8 cellular contexts compared by ENCODE assay signal in genomic region chr1:8817413-8818324, GRCh38. TPM values are rescaled to one million over a fixed set of nuclear protein-coding genes. Genes with fewer than 3 reads are reported as not detected.
DNase-seq lines count a peak whose midpoint lies in the region; ATAC-seq and TF ChIP-seq lines count a peak whose summit lies in the region.

Gene RERE (minus strand): TSS chr1:8817640.

- H3K9ac ChIP-seq in SK-N-SH, result peak within 1 kb of the TSS; percentile 98

- H4K20me1 ChIP-seq in SK-N-SH (ENCODE audit: insufficient read depth), result no peaks in the 10 kb centered on the region; the same call in 1 of the 2 replicates

- ATAC-seq in omental fat pad (ENCODE audit: low FRiP score), result peak; percentile 95

- peak within 1 kb of the TSS; percentile 96 for H3K4me3 ChIP-seq in GM06990 (replicated peaks; ENCODE audit: low read depth, low read length)
- H3K4me3 ChIP-seq in HFF-Myc (replicated peaks; ENCODE audit: low read depth, low read length), result peak within 1 kb of the TSS; percentile 88
- H3K4me3 ChIP-seq in SK-N-SH (ENCODE audit: low read depth in 2 of 2, low read length in 1 of 2), result peak within 1 kb of the TSS; percentile 82 to 90

- H3K9me2 ChIP-seq in SK-N-SH, result no peaks in the 10 kb centered on the region

- peaks cover 42% of the 10 kb centered on the region for H3K27me3 Mint-ChIP-seq in activated naive CD4-positive, alpha-beta T cell treated with anti-CD3 and anti-CD28 coated beads, Interleukin-2, amount 10 ng/mL, durations not matched to agents 7 days and 5 days

- peaks cover 2% of the 10 kb centered on the region for H3K36me3 Mint-ChIP-seq in activated naive CD4-positive, alpha-beta T cell treated with anti-CD3 and anti-CD28 coated beads, Interleukin-2, amount 10 ng/mL, durations not matched to agents 7 days and 5 days

- TF ChIP-seq EP300 in SK-N-SH (IDR thresholded peaks at IDR 0.05; ENCODE audit: borderline replicate concordance in 1 of 2, low read depth in 1 of 2, low read length in 1 of 2), result no peak

- H3K27ac ChIP-seq in SK-N-SH (ENCODE audit: low read depth in 2 of 2, low read length in 1 of 2) (peak within 1 kb of the TSS; percentile 88 to 95), temporal lobe (ENCODE audit: low read depth, low read length) (peak within 1 kb of the TSS; percentile 92)

- peaks cover 26% of the 10 kb centered on the region for H3F3A ChIP-seq in SK-N-SH (replicated peaks; ENCODE audit: insufficient read depth)

- under 1% methylated on average over 48 of the region's 82 CpGs for WGBS in SK-N-SH (ENCODE audit: low lambda C conversion rate)

- peaks cover 17 to 23% of the 10 kb centered on the region in 2 experiments; a peak in 3 of 4 replicates for H3K4me1 ChIP-seq in SK-N-SH (ENCODE audit: control insufficient read depth in 1 of 2, insufficient read depth in 2 of 2, low read depth in 1 of 2, low read length in 1 of 2)

- H3K27me3 ChIP-seq in GM06990 (replicated peaks; ENCODE audit: control insufficient read depth, insufficient read depth, low read length), result no peaks in the 10 kb centered on the region
- no peaks in the 10 kb centered on the region for H3K27me3 ChIP-seq in SK-N-SH (ENCODE audit: insufficient read depth)

- peaks cover 40% of the 10 kb centered on the region for H3K4me1 Mint-ChIP-seq in activated naive CD4-positive, alpha-beta T cell treated with anti-CD3 and anti-CD28 coated beads, Interleukin-2, amount 10 ng/mL, durations not matched to agents 7 days and 5 days

- no peak for TF ChIP-seq RAD21 in SK-N-SH (IDR thresholded peaks at IDR 0.05; ENCODE audit: low read length)

- TF ChIP-seq CTCF in GM06990 (IDR thresholded peaks at IDR 0.05; ENCODE audit: insufficient read depth, low read length, poor library complexity, severe bottlenecking) (no peak), HFF-Myc (IDR thresholded peaks at IDR 0.05; ENCODE audit: low read depth, low read length, missing control alignments) (no peak), SK-N-SH (IDR thresholded peaks at IDR 0.05) (no peak), omental fat pad (IDR thresholded peaks at IDR 0.05) (no peak)

- DNase-seq in GM06990 (ENCODE audit: extremely low read depth, insufficient read length), result peak; percentile 97
- DNase-seq in HFF-Myc (ENCODE audit: extremely low read depth, low read depth), result peak; percentile 47
- DNase-seq in MV-4-11 (lab: John Stamatoyannopoulos, UW), result peak; percentile 86
- DNase-seq in SK-N-SH, result peak; percentile 100
- peak; percentile 95 for DNase-seq in activated naive CD4-positive, alpha-beta T cell treated with anti-CD3 and anti-CD28 coated beads, Interleukin-2, amount 10 ng/mL, durations not matched to agents 7 days and 5 days
- peak; percentile 94 for DNase-seq in globus pallidus (ENCODE audit: low spot score)
- DNase-seq in omental fat pad (ENCODE audit: low spot score), result peak; percentile 80

- no peaks in the 10 kb centered on the region for H3K9me3 ChIP-seq in SK-N-SH

- no peaks in the 10 kb centered on the region for H3K36me3 ChIP-seq in GM06990 (ENCODE audit: control insufficient read depth, insufficient read depth, low read length)
- H3K36me3 ChIP-seq in SK-N-SH (replicated peaks in 1 of 2; ENCODE audit: control insufficient read depth in 1 of 2, insufficient read depth in 2 of 2, low read length in 1 of 2), result no peaks in the 10 kb centered on the region

- peak within 1 kb of the TSS; percentile 86 for H2AFZ ChIP-seq in SK-N-SH (ENCODE audit: low read depth)

- H3K4me3 Mint-ChIP-seq in activated naive CD4-positive, alpha-beta T cell treated with anti-CD3 and anti-CD28 coated beads, Interleukin-2, amount 10 ng/mL, durations not matched to agents 7 days and 5 days, result peak within 1 kb of the TSS; percentile 85

- CTCF ChIA-PET in SK-N-SH (lab: Yijun Ruan, JAX), result interaction anchor here (1.0 to 3.5 kb wide), 2 partner anchors 11 to 31 kb away, joined by 4 to 23 read pairs; no protein-coding TSS in a partner anchor
- CTCF ChIA-PET in activated naive CD4-positive, alpha-beta T cell treated with anti-CD3 and anti-CD28 coated beads, Interleukin-2, amount 10 ng/mL, durations not matched to agents 7 days and 5 days (lab: Charles Lee), result interaction anchor here (0.6 kb wide), 1 partner anchor 286 kb away, joined by 3 read pairs; no protein-coding TSS in a partner anchor

- H3K27ac Mint-ChIP-seq in activated naive CD4-positive, alpha-beta T cell treated with anti-CD3 and anti-CD28 coated beads, Interleukin-2, amount 10 ng/mL, durations not matched to agents 7 days and 5 days, result peak within 1 kb of the TSS; percentile 86

- no peaks in the 10 kb centered on the region for H3K9me3 Mint-ChIP-seq in activated naive CD4-positive, alpha-beta T cell treated with anti-CD3 and anti-CD28 coated beads, Interleukin-2, amount 10 ng/mL, durations not matched to agents 7 days and 5 days

- peaks cover 47% of the 10 kb centered on the region for H3K79me2 ChIP-seq in SK-N-SH (ENCODE audit: insufficient read depth)

- peak within 1 kb of the TSS; percentile 95 for H3K4me2 ChIP-seq in SK-N-SH

- POLR2A ChIA-PET in SK-N-SH (lab: Yijun Ruan, JAX), result interaction anchor here (0.6 to 1.5 kb wide), 13 partner anchors 12 to 400 kb away, joined by 3 to 12 read pairs (median 4); partner anchors contain the start of gene ENO1

TF ChIP-seq in SK-N-SH, 30 proteins besides CTCF, POLR2A, EP300 and RAD21 (continues in another document):
- no peak for TF ChIP-seq USF1 (IDR thresholded peaks at IDR 0.05; ENCODE audit: borderline replicate concordance, low read depth)
- peak; percentile 89 for TF ChIP-seq TAF1 (IDR thresholded peaks at IDR 0.05; ENCODE audit: borderline replicate concordance, low read depth, low read length)
- no peak for TF ChIP-seq MEF2A (IDR thresholded peaks at IDR 0.05; ENCODE audit: borderline replicate concordance, low read depth)
- TF ChIP-seq USF2 (IDR thresholded peaks at IDR 0.05; ENCODE audit: borderline replicate concordance, low read depth, low read length), result no peak
- no peak for TF ChIP-seq ELF1 (IDR thresholded peaks at IDR 0.05)
- no peak for TF ChIP-seq GATA2 (CRISPR knock-in tag; IDR thresholded peaks at IDR 0.05)
- TF ChIP-seq ZBTB33 (IDR thresholded peaks at IDR 0.05; ENCODE audit: borderline replicate concordance, low read depth), result no peak
- TF ChIP-seq RFX5 (IDR thresholded peaks at IDR 0.05; ENCODE audit: low read length), result peak; percentile 67; the same call in 1 of the 2 replicates
- TF ChIP-seq POLR2AphosphoS5 (IDR thresholded peaks at IDR 0.05; ENCODE audit: low read depth, low read length), result peak; percentile 84

RNA-seq across cellular contexts. Expression of gene RERE, which starts in this region (rescaled TPM):
- polyA plus RNA-seq in SK-N-SH (2012; rRNA removed), result 4.1 and 8.1 TPM in 2 replicates
- 8.4 and 12.9 TPM in 2 replicates for polyA plus RNA-seq in SK-N-SH (2012; cell fraction: cytosol; rRNA removed)
- 36.4 and 41.6 TPM in 2 replicates for polyA plus RNA-seq in SK-N-SH (2012; cell fraction: nucleus; rRNA removed)
- 100 to 1,000 TPM in 1 of 4 donors, 10 to 100 TPM in 3; 46.3 to 117 (median 55.4) TPM for total RNA-seq in omental fat pad
- total RNA-seq in temporal lobe, result 674 TPM

Comparison
In these comparisons a context has a peak if more than half of its experiments do, and no peak if none do; other contexts are left out.
1. Peak in every context shown above with its lines: DNase-seq, ATAC-seq, H3K4me3 ChIP-seq and H3K27ac ChIP-seq.
2. DNase-seq: peak in every context shown above with its lines; median percentile 100 in SK-N-SH; 97 in GM06990; 95 in activated naive CD4-positive, alpha-beta T cell treated with anti-CD3 and anti-CD28 coated beads, Interleukin-2, amount 10 ng/mL, durations not matched to agents 7 days and 5 days; 94 in globus pallidus; 86 in MV-4-11; 80 in omental fat pad; 47 in HFF-Myc.